ENCODE assay signal across 8 cellular contexts in genomic region chr3:88149516-88150362, GRCh38. TPM values are rescaled to one million over a fixed set of nuclear protein-coding genes. Genes with fewer than 3 reads are reported as not detected.
DNase-seq lines count a peak whose midpoint lies in the region; ATAC-seq, FAIRE-seq and TF ChIP-seq lines count a peak whose summit lies in the region.

TSS of gene C3orf38 (plus strand) at chr3:88149959. CDS start at chr3:88150053, 94 bp downstream.

- H3K4me2 ChIP-seq in mammary epithelial cell (ENCODE audit: insufficient read depth, low read depth, low read length): peak within 1 kb of the TSS; percentile 79

- peak within 1 kb of the TSS; percentile 99 for H3K27ac ChIP-seq in WERI-Rb-1
- H3K27ac ChIP-seq in mammary epithelial cell (ENCODE audit: insufficient read depth, low read depth, low read length): peak within 1 kb of the TSS; percentile 73
- peak within 1 kb of the TSS; percentile 93 for H3K27ac ChIP-seq in small intestine (ENCODE audit: low read depth in 1 of 2, low read length in 1 of 2)

- H3K36me3 ChIP-seq in WERI-Rb-1 (peaks cover 22% of the 10 kb centered on the region), mammary epithelial cell (ENCODE audit: insufficient read depth, low read length) (peaks cover 11% of the 10 kb centered on the region), small intestine (ENCODE audit: control insufficient read depth in 2 of 2, insufficient read depth in 2 of 2, low read length in 2 of 2) (peaks cover under 1 to 4% of the 10 kb centered on the region in 2 donors)

- BruUV-seq in mammary epithelial cell (replicated peaks; lab: Mats Ljungman, UMichigan): TSS peak; percentile 37

- H3K4me1 ChIP-seq in mammary epithelial cell (ENCODE audit: insufficient read depth, low read length) (peaks cover 8% of the 10 kb centered on the region), small intestine (ENCODE audit: control insufficient read depth in 2 of 2, insufficient read depth in 1 of 2, low read depth in 1 of 2, low read length in 1 of 2) (no peaks in the 10 kb centered on the region)

- WGBS in mammary epithelial cell (ENCODE audit: low coverage, missing lambda C conversion rate): 1% methylated on average over 50 of the region's 57 CpGs
- 0 to 1% (median 0%) methylated on average over 57 of the region's 57 CpGs for WGBS in small intestine, 3 donors

- intact Hi-C loops in mammary epithelial cell (cut with micrococcal nuclease): loop anchor here (1.0 kb wide), 1 partner anchor 90 kb away; the partner anchor contains the start of genes CGGBP1 and ZNF654

- TF ChIP-seq CTCF in AG04449 (IDR thresholded peaks at IDR 0.05; ENCODE audit: insufficient read depth, low read length, missing control alignments): no peak
- TF ChIP-seq CTCF in WERI-Rb-1 (IDR thresholded peaks at IDR 0.05; ENCODE audit: low read depth, low read length): no peak
- TF ChIP-seq CTCF in mammary epithelial cell (conservative IDR thresholded peaks at IDR 0.05 in 1 of 2, IDR thresholded peaks at IDR 0.05 in 1 of 2; ENCODE audit: extremely low read depth in 1 of 2, insufficient read depth in 1 of 2, low read depth in 1 of 2, low read length in 2 of 2): no peak

- POLR2A ChIA-PET in AG04449 (lab: Yijun Ruan, JAX): interaction anchor here (1.7 kb wide), 1 partner anchor 12 kb away, joined by 5 read pairs; no protein-coding TSS in a partner anchor

- dilution Hi-C loops in mammary epithelial cell (cut with HindIII; ENCODE audit: low sequenced_read_pairs): no loop called here

- H3K79me2 ChIP-seq in mammary epithelial cell (ENCODE audit: insufficient read depth, low read length): peaks cover 85% of the 10 kb centered on the region

- H3K4me3 ChIP-seq in AG04449 (ENCODE audit: low read depth, low read length) (peak within 1 kb of the TSS; percentile 95), WERI-Rb-1 (ENCODE audit: low read depth, low read length) (peak within 1 kb of the TSS; percentile 88), mammary epithelial cell (replicated peaks in 1 of 3; ENCODE audit: insufficient read depth in 1 of 3, low read depth in 2 of 3, low read length in 3 of 3) (peak within 1 kb of the TSS; percentile 61 to 86 (median 70)), small intestine (ENCODE audit: low read depth in 1 of 2, low read length in 2 of 2) (peak within 1 kb of the TSS; percentile 68 to 97)

- DNase-seq in AG04449 (ENCODE audit: low read depth, low spot score): peak; percentile 58
- peak; percentile 71 for DNase-seq in NCI-H2196 (lab: John Stamatoyannopoulos, UW; ENCODE audit: unreplicated experiment)
- DNase-seq in WERI-Rb-1: peak; percentile 92
- DNase-seq in mammary epithelial cell: peak; percentile 91
- DNase-seq in iPS-NIHi11 (ENCODE audit: low spot score): peak; percentile 87
- peak; percentile 90 for DNase-seq in small intestine

- no peaks in the 10 kb centered on the region for H4K20me1 ChIP-seq in mammary epithelial cell (ENCODE audit: insufficient read depth, low read length)

- H3K9ac ChIP-seq in mammary epithelial cell (ENCODE audit: insufficient read depth, low read length): peak within 1 kb of the TSS; percentile 90

- ATAC-seq in GM18873 (IDR thresholded peaks at IDR 0.05; ENCODE audit: low FRiP score, unreplicated experiment) (peak; percentile 72), HG03135 (IDR thresholded peaks at IDR 0.05; ENCODE audit: unreplicated experiment) (peak; percentile 83)

- in situ Hi-C loops in mammary epithelial cell (cut with MboI; ENCODE audit: low sequenced_read_pairs in 2 of 2): no loop called here

- FAIRE-seq in small intestine (lab: Jason Lieb, UNC): no peak

- no peaks in the 10 kb centered on the region for H3K9me3 ChIP-seq in WERI-Rb-1 (ENCODE audit: severe bottlenecking)
- no peaks in the 10 kb centered on the region for H3K9me3 ChIP-seq in mammary epithelial cell (replicated peaks; ENCODE audit: insufficient read depth, low read length)
- H3K9me3 ChIP-seq in small intestine (ENCODE audit: control insufficient read depth, low read depth): no peaks in the 10 kb centered on the region

- H3K27me3 ChIP-seq in WERI-Rb-1 (ENCODE audit: insufficient read depth, low read depth, severe bottlenecking) (no peaks in the 10 kb centered on the region), mammary epithelial cell (ENCODE audit: insufficient read depth, low read length) (no peaks in the 10 kb centered on the region), small intestine (ENCODE audit: control insufficient read depth in 2 of 2, insufficient read depth in 2 of 2, low read length in 2 of 2) (no peaks in the 10 kb centered on the region)

- peak within 1 kb of the TSS; percentile 96 for H2AFZ ChIP-seq in mammary epithelial cell (ENCODE audit: low read depth, low read length)

- CTCF ChIA-PET in AG04449 (lab: Yijun Ruan, JAX): interaction anchor here (1.9 to 3.4 kb wide), 3 partner anchors 11 to 890 kb away, joined by 6 to 13 read pairs (median 7); no protein-coding TSS in a partner anchor
- CTCF ChIA-PET in mammary epithelial cell (lab: Charles Lee; ENCODE audit: low non-redundant PET): no interaction called here

RNA-seq across cellular contexts. Expression of gene C3orf38, which starts in this region (rescaled TPM):
- 10 to 100 TPM; 20.4 to 31.7 TPM for total RNA-seq in mammary epithelial cell
- polyA plus RNA-seq in mammary epithelial cell (9.0 TPM), small intestine (10 to 100 TPM in 1 of 3 donors, 1 to 10 TPM in 2; 7.8 to 14.1 (median 10.0) TPM)
- polyA minus RNA-seq in mammary epithelial cell: 11.4 TPM

Comparison
In these comparisons a context has a peak if more than half of its experiments do, and no peak if none do; other contexts are left out.
1. Peak in every context shown above with its lines: DNase-seq, ATAC-seq, H3K4me3 ChIP-seq and H3K27ac ChIP-seq.